ENCODE assay signal across 13 cellular contexts in the genomic region with DNA sequence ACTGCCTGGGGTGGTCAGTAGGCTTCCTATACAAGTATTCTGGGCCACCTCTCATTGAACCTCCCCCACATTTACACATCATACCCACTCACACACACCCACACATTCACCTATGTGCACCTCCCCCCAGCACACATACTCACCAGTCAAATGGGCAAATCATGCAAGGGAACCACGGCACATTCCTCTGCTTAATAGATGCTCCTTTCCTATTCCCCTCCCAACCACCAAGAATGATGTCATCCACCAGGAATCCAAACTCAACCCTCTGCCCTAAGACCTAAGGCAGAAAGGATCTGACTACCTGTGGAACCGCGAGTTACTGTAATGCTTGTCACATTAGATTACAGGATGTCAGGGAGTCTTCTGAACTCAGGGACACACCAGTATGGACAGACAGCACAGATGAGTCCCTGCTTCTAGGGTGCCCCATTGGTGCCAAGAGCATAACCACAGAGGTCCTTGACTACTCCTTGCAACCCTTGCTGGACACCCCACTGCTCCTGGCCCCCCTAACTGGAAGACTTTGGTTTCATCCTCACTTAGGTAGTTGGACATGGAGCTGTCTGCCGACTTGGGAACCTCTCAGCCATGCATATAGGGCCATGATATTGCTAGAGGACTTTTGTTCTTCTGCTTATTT. TPM values are rescaled to one million over a fixed set of nuclear protein-coding genes. Genes with fewer than 3 reads are reported as not detected.
DNase-seq lines count a peak whose midpoint lies in the region; ATAC-seq and TF ChIP-seq lines count a peak whose summit lies in the region.
"Had no signal": no experiment of that assay in that cellular context is flagged by ENCODE, and none has a peak within 500 bp of the region (broad histone marks: within the 10 kb centered on the region; RNA-seq: fewer than 3 reads in every experiment).

No MANE protein-coding gene starts in this region.

- BruUV-seq in Calu3 (replicated peaks; lab: Mats Ljungman, UMichigan), result no TSS peak

- no peak for TF ChIP-seq CTCF in Calu3 (IDR thresholded peaks at IDR 0.05; ENCODE audit: unreplicated experiment)
- TF ChIP-seq CTCF in choroid plexus epithelial cell (conservative IDR thresholded peaks at IDR 0.05; ENCODE audit: low read depth, low read length), result no peak
- no peak for TF ChIP-seq CTCF in lung (IDR thresholded peaks at IDR 0.05; ENCODE audit: control extremely low read depth, extremely low read depth)
- no peak for TF ChIP-seq CTCF in mucosa of descending colon (IDR thresholded peaks at IDR 0.05)

- H3K27ac Mint-ChIP-seq in Calu3 (ENCODE audit: unreplicated experiment), result no peak overlapping the region

- H3K4me1 ChIP-seq in lung (ENCODE audit: control insufficient read depth in 2 of 2, insufficient read depth in 2 of 2, low read length in 2 of 2) (no peaks in the 10 kb centered on the region), mucosa of descending colon (ENCODE audit: low read depth) (no peaks in the 10 kb centered on the region)

- H3K36me3 ChIP-seq in lung (ENCODE audit: control insufficient read depth in 2 of 2, insufficient read depth in 2 of 2, low read length in 2 of 2), result no peaks in the 10 kb centered on the region
- no peaks in the 10 kb centered on the region for H3K36me3 ChIP-seq in mucosa of descending colon (ENCODE audit: low read depth)

- CTCF ChIA-PET in Calu3 (lab: Charles Lee), result no interaction called here

- H3K4me3 ChIP-seq in choroid plexus epithelial cell (ENCODE audit: low read depth, low read length), result no peak overlapping the region
- no peak overlapping the region for H3K4me3 ChIP-seq in lung
- H3K4me3 ChIP-seq in mucosa of descending colon, result no peak overlapping the region
- H3K4me3 ChIP-seq: GM12878, SK-N-MC had no signal

- H3K4me3 Mint-ChIP-seq in Calu3 (ENCODE audit: low read depth, unreplicated experiment), result no peak overlapping the region
- H3K4me3 Mint-ChIP-seq: CD14-positive monocyte had no signal

- no peaks in the 10 kb centered on the region for H3K27me3 ChIP-seq in lung (ENCODE audit: control insufficient read depth, insufficient read depth)

- H3K9me3 ChIP-seq in lung (ENCODE audit: control insufficient read depth in 2 of 2, insufficient read depth in 1 of 2, low read length in 1 of 2) (no peaks in the 10 kb centered on the region), mucosa of descending colon (no peaks in the 10 kb centered on the region)

- ATAC-seq in lung (ENCODE audit: insufficient read depth, low FRiP score) (peak; percentile 49), mucosa of descending colon (no peak), HG02759 (IDR thresholded peaks at IDR 0.05; ENCODE audit: unreplicated experiment) (no peak)
- ATAC-seq: GM12878 had no signal

- WGBS in lung, 2 donors, result 67 to 83% methylated on average over 4 of the region's 4 CpGs

- H3K27ac ChIP-seq in lung (ENCODE audit: low read depth in 1 of 2, low read length in 1 of 2), result no peak overlapping the region
- H3K27ac ChIP-seq: SK-N-MC had no signal

- no peaks in the 10 kb centered on the region for H3K36me3 Mint-ChIP-seq in Calu3 (ENCODE audit: insufficient read depth, unreplicated experiment)

- intact Hi-C loops in Calu3 (cut with micrococcal nuclease; ENCODE audit: unreplicated experiment), result loop anchor here (5.0 kb wide), 1 partner anchor 74 kb away; no protein-coding TSS in a partner anchor
- intact Hi-C loops in mucosa of descending colon (cut with DNase I, micrococcal nuclease), result no loop called here

- peaks cover 43% of the 10 kb centered on the region for H3K4me1 Mint-ChIP-seq in Calu3 (ENCODE audit: low read depth, unreplicated experiment)

- peak; percentile 64 for DNase-seq in Calu3
- DNase-seq in NCI-H226, result peak; percentile 99
- DNase-seq in choroid plexus epithelial cell (ENCODE audit: low read depth), result peak; percentile 60
- DNase-seq in lung (ENCODE audit: low spot score), result no peak
- no peak for DNase-seq in mucosa of descending colon
- DNase-seq in amniotic stem cell (lab: John Stamatoyannopoulos, UW), result no peak
- DNase-seq in foreskin melanocyte, result no peak
- DNase-seq: activated CD4-positive, alpha-beta T cell treated with anti-CD3 and anti-CD28 coated beads, Interleukin-2, amount 50 U/mL, for 48 hours; KG1 had no signal

- H3K27me3 Mint-ChIP-seq in Calu3 (ENCODE audit: unreplicated experiment), result no peaks in the 10 kb centered on the region

- H3K9me3 Mint-ChIP-seq in Calu3 (ENCODE audit: low read depth, unreplicated experiment), result no peaks in the 10 kb centered on the region

RNA-seq across cellular contexts. Expression of gene CAB39, which starts 21.5 kb away (rescaled TPM):
- total RNA-seq in Calu3 (2022), result 84.9 and 88.7 TPM in 2 replicates
- total RNA-seq in lung, result 100 to 1,000 TPM in 1 of 2 donors, 10 to 100 TPM in 1; 69.1 to 123 TPM
- polyA plus RNA-seq in lung, result 10 to 100 TPM; 19.4 to 45.1 TPM
- 100 to 1,000 TPM; 112 to 155 (median 115) TPM for total RNA-seq in mucosa of descending colon

Comparison
In these comparisons a context has a peak if more than half of its experiments do, and no peak if none do; other contexts are left out.
1. DNase-seq: peak in Calu3 (single experiment), NCI-H226 (single experiment) and choroid plexus epithelial cell (single experiment); none in lung (single experiment), mucosa of descending colon (0 of 3), amniotic stem cell (single experiment) and foreskin melanocyte (single experiment).